ENCODE assay signal across 7 cellular contexts in the genomic region with DNA sequence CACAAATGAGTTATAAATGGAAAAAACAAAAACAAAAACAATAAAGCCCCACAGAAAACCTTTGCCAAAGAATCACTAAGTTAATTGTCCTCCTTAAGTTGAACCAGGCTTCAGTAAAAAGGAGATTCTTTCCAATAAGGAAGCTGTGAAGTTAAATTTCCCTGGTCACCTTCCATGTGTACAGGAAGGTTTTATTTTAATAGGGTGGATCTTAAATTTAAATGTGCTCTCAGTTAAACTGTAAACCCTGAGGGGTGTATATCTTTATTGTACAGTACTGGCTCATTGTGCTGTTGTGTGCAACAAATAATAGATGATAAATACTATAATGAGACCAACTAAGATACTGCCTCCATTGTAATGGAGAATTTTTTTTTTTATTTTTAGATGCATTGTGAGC.
"Had no signal": no experiment of that assay in that cellular context is flagged by ENCODE, and none has a peak within 500 bp of the region (broad histone marks: within the 10 kb centered on the region; RNA-seq: fewer than 3 reads in every experiment).

No MANE protein-coding gene starts in this region.

- H3K4me3 ChIP-seq: GM12878 had no signal

- ATAC-seq: GM12878 had no signal

- FAIRE-seq: G401.6, GM12878, GM12892, GM18507, GM19239 had no signal

- DNase-seq: GDM1, GF-D8 had no signal
